1 cellular context compared by ENCODE assay signal in genomic region chr5:88128813-88129212, GRCh38.
TF ChIP-seq lines count a peak whose summit lies in the region.

No MANE protein-coding gene starts in this region.

TF ChIP-seq in HepG2, 621 proteins besides CTCF, POLR2A, EP300 and RAD21 (continued from another document and continues in another):
- TF ChIP-seq ARID5B (CRISPR knock-in tag; IDR thresholded peaks at IDR 0.05) (peak; percentile 95), ZNF784 (CRISPR knock-in tag; IDR thresholded peaks at IDR 0.05; ENCODE audit: borderline replicate concordance) (no peak), ZBTB10 (CRISPR knock-in tag; IDR thresholded peaks at IDR 0.05; ENCODE audit: borderline replicate concordance) (no peak), ZNF34 (CRISPR knock-in tag; IDR thresholded peaks at IDR 0.05; ENCODE audit: borderline replicate concordance) (no peak), EHMT2 (IDR thresholded peaks at IDR 0.05; ENCODE audit: borderline replicate concordance, low read depth, low read length) (no peak; the same call in 1 of the 2 replicates), TARDBP (CRISPR knock-in tag; IDR thresholded peaks at IDR 0.05) (0 out of 2 replicates have a peak, but pooled peaks have one; percentile 46), ZNF710 (CRISPR knock-in tag; IDR thresholded peaks at IDR 0.05; ENCODE audit: borderline replicate concordance) (no peak), SMAD3 (CRISPR knock-in tag; IDR thresholded peaks at IDR 0.05) (peak; percentile 42; the same call in 1 of the 2 replicates), SMAD9 (CRISPR knock-in tag; IDR thresholded peaks at IDR 0.05) (no peak), BORCS8-MEF2B (CRISPR knock-in tag; IDR thresholded peaks at IDR 0.05) (no peak), ATM (IDR thresholded peaks at IDR 0.05; ENCODE audit: borderline replicate concordance) (no peak), GATAD1 (CRISPR knock-in tag; IDR thresholded peaks at IDR 0.05) (0 out of 2 replicates have a peak, but pooled peaks have one; percentile 36), KDM5A (IDR thresholded peaks at IDR 0.05; ENCODE audit: borderline replicate concordance, low read length) (0 out of 2 replicates have a peak, but pooled peaks have one; percentile 3), BCL3 (CRISPR knock-in tag; IDR thresholded peaks at IDR 0.05) (no peak), ZNF572 (CRISPR knock-in tag; IDR thresholded peaks at IDR 0.05) (no peak), KLF11 (CRISPR knock-in tag; IDR thresholded peaks at IDR 0.05) (no peak; the same call in 1 of the 2 replicates), PREB (CRISPR knock-in tag; IDR thresholded peaks at IDR 0.05) (no peak), TERF1 (CRISPR knock-in tag; IDR thresholded peaks at IDR 0.05) (no peak), NRL (CRISPR knock-in tag; IDR thresholded peaks at IDR 0.05; ENCODE audit: borderline replicate concordance) (no peak), MTA1 (CRISPR knock-in tag; IDR thresholded peaks at IDR 0.05; ENCODE audit: borderline replicate concordance) (no peak), THYN1 (CRISPR knock-in tag; IDR thresholded peaks at IDR 0.05; ENCODE audit: borderline replicate concordance, low read depth) (no peak), ZBED4 (CRISPR knock-in tag; IDR thresholded peaks at IDR 0.05; ENCODE audit: borderline replicate concordance) (no peak), ZNF543 (CRISPR knock-in tag; IDR thresholded peaks at IDR 0.05) (no peak), ZNF660 (CRISPR knock-in tag; IDR thresholded peaks at IDR 0.05; ENCODE audit: borderline replicate concordance, low read depth) (no peak), HNRNPLL (IDR thresholded peaks at IDR 0.05; ENCODE audit: low read depth, low read length, poor library complexity, severe bottlenecking) (no peak), ZNF558 (CRISPR knock-in tag; IDR thresholded peaks at IDR 0.05; ENCODE audit: borderline replicate concordance) (no peak), ZNF10 (CRISPR knock-in tag; IDR thresholded peaks at IDR 0.05; ENCODE audit: borderline replicate concordance, low read depth) (no peak), POLR2AphosphoS2 (IDR thresholded peaks at IDR 0.05; ENCODE audit: low read depth, low read length) (no peak), ATF7-NPFF (CRISPR knock-in tag; IDR thresholded peaks at IDR 0.05; ENCODE audit: low read depth) (no peak), TFDP1 (CRISPR knock-in tag; IDR thresholded peaks at IDR 0.05; ENCODE audit: borderline replicate concordance) (no peak), ZBTB34 (CRISPR knock-in tag; IDR thresholded peaks at IDR 0.05) (no peak), ZNF136 (CRISPR knock-in tag; IDR thresholded peaks at IDR 0.05; ENCODE audit: low read depth) (no peak), PAWR (CRISPR knock-in tag; IDR thresholded peaks at IDR 0.05; ENCODE audit: borderline replicate concordance) (no peak), TBX2 (CRISPR knock-in tag; IDR thresholded peaks at IDR 0.05; ENCODE audit: borderline replicate concordance) (peak; percentile 32; the same call in 1 of the 2 replicates), ZNF83 (CRISPR knock-in tag; IDR thresholded peaks at IDR 0.05; ENCODE audit: borderline replicate concordance) (no peak), NAIF1 (CRISPR knock-in tag; IDR thresholded peaks at IDR 0.05; ENCODE audit: borderline replicate concordance) (no peak), HDAC1 (CRISPR knock-in tag; IDR thresholded peaks at IDR 0.05) (peak; percentile 70; the same call in 1 of the 2 replicates), BHLHE40 (IDR thresholded peaks at IDR 0.05; ENCODE audit: low read length) (no peak), ZNF577 (CRISPR knock-in tag; IDR thresholded peaks at IDR 0.05; ENCODE audit: borderline replicate concordance, low read depth) (no peak), NR2F1 (CRISPR knock-in tag; IDR thresholded peaks at IDR 0.05) (peak; percentile 38 to 67; a peak in 3 of 4 replicates), NFE2L1 (CRISPR knock-in tag; IDR thresholded peaks at IDR 0.05; ENCODE audit: borderline replicate concordance) (no peak), ARNT (IDR thresholded peaks at IDR 0.05) (no peak), ZNF883 (CRISPR knock-in tag; IDR thresholded peaks at IDR 0.05; ENCODE audit: not compliant biosample characterization) (no peak)
